9 cellular contexts compared by ENCODE assay signal in the genomic region with DNA sequence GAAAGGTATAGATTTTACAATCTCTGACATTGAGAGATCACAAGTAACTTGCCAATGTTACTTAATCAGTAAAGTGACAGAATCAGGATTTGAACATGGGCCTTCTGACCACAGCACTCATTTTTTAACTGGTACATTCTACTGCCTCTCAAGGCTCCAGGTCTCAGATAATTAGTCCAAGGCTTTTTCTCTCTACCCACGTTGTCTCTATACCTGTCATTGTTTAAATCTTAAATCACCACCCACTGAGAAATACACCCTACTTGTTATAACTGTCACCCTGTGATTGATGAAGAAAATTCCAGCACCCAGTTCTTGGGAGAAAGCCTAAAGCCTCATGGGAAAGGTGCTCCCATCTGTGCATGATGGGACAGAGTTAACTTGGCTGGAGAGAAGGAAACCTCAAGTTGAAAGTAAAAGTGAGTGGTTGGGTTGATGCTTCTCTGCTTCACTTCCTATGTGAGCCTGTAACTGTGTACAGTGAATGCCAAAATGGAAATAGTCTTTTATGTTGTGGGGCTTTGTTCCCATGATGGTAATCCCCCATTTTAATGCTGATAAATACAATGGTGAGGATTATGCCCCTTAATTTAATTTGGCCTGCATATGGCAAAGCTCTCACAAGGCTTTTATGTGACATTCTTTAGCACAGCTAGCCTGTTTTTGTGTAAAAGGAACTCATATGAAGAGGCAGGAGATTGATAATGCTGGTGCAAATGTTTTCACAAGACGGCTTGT.
DNase-seq lines count a peak whose midpoint lies in the region; ATAC-seq, FAIRE-seq and TF ChIP-seq lines count a peak whose summit lies in the region.
"Had no signal": no experiment of that assay in that cellular context is flagged by ENCODE, and none has a peak within 500 bp of the region (broad histone marks: within the 10 kb centered on the region; RNA-seq: fewer than 3 reads in every experiment).

No MANE protein-coding gene starts in this region.

- H3K9ac ChIP-seq in endodermal cell (ENCODE audit: extremely low read depth, low read length, poor library complexity, severe bottlenecking) (no peak overlapping the region), HepG2 (ENCODE audit: insufficient read depth, low read depth, low read length) (no peak overlapping the region)

- H3K4me2 ChIP-seq in HepG2 (ENCODE audit: low read depth, low read length) = no peak overlapping the region

- 53 to 69% methylated on average over 2 of the region's 2 CpGs for WGBS in endodermal cell (ENCODE audit: insufficient coverage in 1 of 2, insufficient read length in 1 of 2), 2 experiments
- WGBS in HepG2 (ENCODE audit: low lambda C conversion rate) = 18% methylated on average over 2 of the region's 2 CpGs

- H3K9me3 Mint-ChIP-seq in endodermal cell (no peaks in the 10 kb centered on the region), CD14-positive monocyte (no peaks in the 10 kb centered on the region), glutamatergic neuron (ENCODE audit: unreplicated experiment) (no peaks in the 10 kb centered on the region)

- in situ Hi-C loops in HepG2 (cut with HindIII; ENCODE audit: extremely low pct_ligation_motif_present, low pct_unique_long_range_greater_than_20kb) = no loop called here

- no peak for FAIRE-seq in urothelium cell line (lab: Jason Lieb, UNC)
- FAIRE-seq in HepG2 (lab: Jason Lieb, UNC) = no peak

- H3K27ac ChIP-seq in endodermal cell (ENCODE audit: low read depth, low read length) (peak overlapping the region; percentile 35), HepG2 (ENCODE audit: extremely low read length, insufficient read depth, low read length) (no peak overlapping the region)
- H3K27ac ChIP-seq: 22Rv1 had no signal

- no TSS peak for BruUV-seq in HepG2 (replicated peaks; lab: Mats Ljungman, UMichigan)

- DNase-seq in NCI-H82 (lab: John Stamatoyannopoulos, UW) = peak; percentile 72
- no peak for DNase-seq in NCI-H82 treated with DMSO at 0.1 percent for 48 hours (lab: John Stamatoyannopoulos, UW; ENCODE audit: unreplicated experiment)
- DNase-seq in endodermal cell = no peak
- peak; percentile 18 for DNase-seq in urothelium cell line (ENCODE audit: low spot score)
- no peak for DNase-seq in CD14-positive monocyte (ENCODE audit: low spot score)
- no peak for DNase-seq in HepG2 (ENCODE audit: low spot score)
- no peak for DNase-seq in glutamatergic neuron

- no peak overlapping the region for H2AFZ ChIP-seq in HepG2 (ENCODE audit: low read length)

- TF ChIP-seq CTCF in endodermal cell (conservative IDR thresholded peaks at IDR 0.05) (no peak), CD14-positive monocyte (IDR thresholded peaks at IDR 0.05) (no peak), HepG2 (CRISPR knock-in tag; IDR thresholded peaks at IDR 0.05) (no peak), glutamatergic neuron (IDR thresholded peaks at IDR 0.05; ENCODE audit: partially characterized antibody, unreplicated experiment) (no peak)

- H3K79me2 ChIP-seq in HepG2 (ENCODE audit: insufficient read depth, low read length) = no peaks in the 10 kb centered on the region

- TF ChIP-seq POLR2A in HepG2 (IDR thresholded peaks at IDR 0.05; ENCODE audit: insufficient read depth in 1 of 2, low read depth in 2 of 2, low read length in 2 of 2) = no peak

- no peak for TF ChIP-seq RAD21 in HepG2 (CRISPR knock-in tag; IDR thresholded peaks at IDR 0.05)

- peaks cover 18% of the 10 kb centered on the region for H3K4me1 Mint-ChIP-seq in endodermal cell
- H3K4me1 Mint-ChIP-seq in CD14-positive monocyte = no peaks in the 10 kb centered on the region
- peaks cover 2% of the 10 kb centered on the region for H3K4me1 Mint-ChIP-seq in glutamatergic neuron (ENCODE audit: low read depth, unreplicated experiment)

- TF ChIP-seq EP300 in HepG2 (IDR thresholded peaks at IDR 0.05; ENCODE audit: low read depth in 2 of 2, low read length in 2 of 2) (no peak), HepG2 (CRISPR knock-in tag; IDR thresholded peaks at IDR 0.05; ENCODE audit: borderline replicate concordance) (no peak)

- H3K36me3 ChIP-seq in endodermal cell (ENCODE audit: control insufficient read depth, insufficient read depth, low read length) (no peaks in the 10 kb centered on the region), HepG2 (replicated peaks in 1 of 2; ENCODE audit: control insufficient read depth in 1 of 2, insufficient read depth in 2 of 2, low read length in 2 of 2) (no peaks in the 10 kb centered on the region)

- H3K4me3 Mint-ChIP-seq in endodermal cell (no peak overlapping the region), CD14-positive monocyte (no peak overlapping the region), glutamatergic neuron (ENCODE audit: unreplicated experiment) (no peak overlapping the region)

- CTCF ChIA-PET in HepG2 (lab: Yijun Ruan, JAX; ENCODE audit: low intra/inter-chr PET ratio, low total read pairs) = no interaction called here

- ATAC-seq in HG03175 (IDR thresholded peaks at IDR 0.05; ENCODE audit: unreplicated experiment) = peak; percentile 78
- no peak for ATAC-seq in HepG2

- intact Hi-C loops in CD14-positive monocyte (cut with micrococcal nuclease) (no loop called here), HepG2 (cut with micrococcal nuclease; ENCODE audit: unreplicated experiment) (no loop called here)

- no peak overlapping the region for H3K27ac Mint-ChIP-seq in endodermal cell
- H3K27ac Mint-ChIP-seq in CD14-positive monocyte = no peak overlapping the region
- no peak overlapping the region for H3K27ac Mint-ChIP-seq in glutamatergic neuron (ENCODE audit: unreplicated experiment)

- no peaks in the 10 kb centered on the region for H3K9me3 ChIP-seq in endodermal cell (ENCODE audit: control insufficient read depth, low read length)
- H3K9me3 ChIP-seq in HepG2 (ENCODE audit: low read length) = no peaks in the 10 kb centered on the region

- no peaks in the 10 kb centered on the region for H3K27me3 ChIP-seq in endodermal cell (ENCODE audit: control insufficient read depth, insufficient read depth, low read length, poor library complexity, severe bottlenecking)
- peaks cover 2 to 46% of the 10 kb centered on the region in 2 experiments; a peak in 4 of 5 replicates for H3K27me3 ChIP-seq in HepG2 (ENCODE audit: control insufficient read depth in 1 of 2, insufficient read depth in 2 of 2, low read length in 2 of 2)

- no peaks in the 10 kb centered on the region for H4K20me1 ChIP-seq in HepG2 (ENCODE audit: insufficient read depth, low read length)

- H3K4me1 ChIP-seq in endodermal cell (ENCODE audit: control insufficient read depth, insufficient read depth, low read length) = peaks cover 7% of the 10 kb centered on the region
- H3K4me1 ChIP-seq in HepG2 (ENCODE audit: insufficient read depth, low read length) = peaks cover 12% of the 10 kb centered on the region

- H3K36me3 Mint-ChIP-seq in endodermal cell (ENCODE audit: low read depth) (no peaks in the 10 kb centered on the region), CD14-positive monocyte (no peaks in the 10 kb centered on the region), glutamatergic neuron (ENCODE audit: unreplicated experiment) (no peaks in the 10 kb centered on the region)

- H3K27me3 Mint-ChIP-seq in endodermal cell (ENCODE audit: insufficient read depth) (no peaks in the 10 kb centered on the region), CD14-positive monocyte (ENCODE audit: low read depth in 3 of 3) (peaks cover 3 to 9% (median 5%) of the 10 kb centered on the region in 3 donors), glutamatergic neuron (ENCODE audit: unreplicated experiment) (peaks cover 2% of the 10 kb centered on the region)

- H3K4me3 ChIP-seq in endodermal cell (ENCODE audit: low read length) = no peak overlapping the region
- no peak overlapping the region for H3K4me3 ChIP-seq in HepG2 (replicated peaks in 1 of 3; ENCODE audit: insufficient read depth in 1 of 3, low read depth in 2 of 3, low read length in 3 of 3)

- POLR2A ChIA-PET in HepG2 (lab: Yijun Ruan, JAX) = no interaction called here

TF ChIP-seq in HepG2, 621 proteins besides CTCF, POLR2A, EP300 and RAD21 (continues in another document):
- TF ChIP-seq LRRFIP1 (CRISPR knock-in tag; conservative IDR thresholded peaks at IDR 0.05) (no peak), ZFY (CRISPR knock-in tag; IDR thresholded peaks at IDR 0.05) (no peak), HOXA9 (CRISPR knock-in tag; IDR thresholded peaks at IDR 0.05; ENCODE audit: borderline replicate concordance) (no peak)
- TF ChIP-seq, protein P1, sequence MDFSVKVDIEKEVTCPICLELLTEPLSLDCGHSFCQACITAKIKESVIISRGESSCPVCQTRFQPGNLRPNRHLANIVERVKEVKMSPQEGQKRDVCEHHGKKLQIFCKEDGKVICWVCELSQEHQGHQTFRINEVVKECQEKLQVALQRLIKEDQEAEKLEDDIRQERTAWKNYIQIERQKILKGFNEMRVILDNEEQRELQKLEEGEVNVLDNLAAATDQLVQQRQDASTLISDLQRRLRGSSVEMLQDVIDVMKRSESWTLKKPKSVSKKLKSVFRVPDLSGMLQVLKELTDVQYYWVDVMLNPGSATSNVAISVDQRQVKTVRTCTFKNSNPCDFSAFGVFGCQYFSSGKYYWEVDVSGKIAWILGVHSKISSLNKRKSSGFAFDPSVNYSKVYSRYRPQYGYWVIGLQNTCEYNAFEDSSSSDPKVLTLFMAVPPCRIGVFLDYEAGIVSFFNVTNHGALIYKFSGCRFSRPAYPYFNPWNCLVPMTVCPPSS (IDR thresholded peaks at IDR 0.05) = no peak

Comparison
In these comparisons a context has a peak if more than half of its experiments do, and no peak if none do; other contexts are left out.
1. DNase-seq: peak in NCI-H82 (single experiment) and urothelium cell line (single experiment); none in NCI-H82 treated with DMSO at 0.1 percent for 48 hours (single experiment), endodermal cell (single experiment), CD14-positive monocyte (single experiment), HepG2 (single experiment) and glutamatergic neuron (single experiment).